8 cellular contexts compared by ENCODE assay signal in genomic region chr19:50460161-50460765, GRCh38. TPM values are rescaled to one million over a fixed set of nuclear protein-coding genes. Genes with fewer than 3 reads are reported as not detected.
DNase-seq lines count a peak whose midpoint lies in the region; ATAC-seq, FAIRE-seq and TF ChIP-seq lines count a peak whose summit lies in the region.

No MANE protein-coding gene starts in this region.

- peaks cover 7% of the 10 kb centered on the region for H3K4me1 Mint-ChIP-seq in Calu3 (ENCODE audit: low read depth, unreplicated experiment)

- intact Hi-C loops in Calu3 (cut with micrococcal nuclease; ENCODE audit: unreplicated experiment), result loop anchor here (2.0 kb wide), 1 partner anchor 91 kb away; no protein-coding TSS in a partner anchor
- intact Hi-C loops in gastrocnemius medialis (cut with DNase I; ENCODE audit: low total_unique reads), result loop anchor here (10.0 kb wide), 1 partner anchor 95 kb away; no protein-coding TSS in a partner anchor

- H2AK5ac ChIP-seq in H1 (ENCODE audit: low read depth, low read length), result no peak overlapping the region

- H3K56ac ChIP-seq in H1 (replicated peaks; ENCODE audit: insufficient read length, low read depth, low read length), result no peak overlapping the region

- no peaks in the 10 kb centered on the region for H3K36me3 ChIP-seq in H1 (ENCODE audit: control insufficient read depth in 2 of 4, insufficient read depth in 4 of 4, low read length in 3 of 4)
- H3K36me3 ChIP-seq in gastrocnemius medialis, result no peaks in the 10 kb centered on the region

- H3K79me2 ChIP-seq in H1 (ENCODE audit: control insufficient read depth in 1 of 2, insufficient read depth in 2 of 2, low read length in 2 of 2), result no peaks in the 10 kb centered on the region

- CTCF ChIA-PET in Calu3 (lab: Charles Lee) (interaction anchor here (1.3 to 1.5 kb wide), 2 partner anchors 91 to 103 kb away, joined by 7 to 9 read pairs; no protein-coding TSS in a partner anchor), H1 (lab: Charles Lee; ENCODE audit: partially characterized antibody) (interaction anchor here (0.5 to 3.8 kb wide), 28 partner anchors 8 to 188 kb away, joined by 3 to 21 read pairs (median 6); partner anchors contain the start of genes NR1H2 and SPIB)

- H2BK20ac ChIP-seq in H1 (ENCODE audit: low read length), result 0 out of 2 replicates have a peak overlapping the region, but pooled peaks have one; percentile 55

- H2BK5ac ChIP-seq in H1 (ENCODE audit: low read depth, low read length), result no peak overlapping the region

- H3K27ac ChIP-seq in H1 (ENCODE audit: low read depth, low read length) (no peak overlapping the region), gastrocnemius medialis (no peak overlapping the region)

- H4K20me1 ChIP-seq in H1 (replicated peaks in 1 of 2; ENCODE audit: control insufficient read depth in 1 of 2, insufficient read depth in 2 of 2, low read length in 2 of 2), result peaks cover 0 to 3% of the 10 kb centered on the region in 2 experiments

- H3K4me2 ChIP-seq in H1 (ENCODE audit: insufficient read depth in 1 of 2, low read depth in 2 of 2, low read length in 2 of 2), result no peak overlapping the region

- no peak overlapping the region for H3K4ac ChIP-seq in H1 (replicated peaks; ENCODE audit: insufficient read length, low read depth, low read length)

- no peak for TF ChIP-seq CTCF in Calu3 (IDR thresholded peaks at IDR 0.05; ENCODE audit: unreplicated experiment)
- peak; percentile 15 to 21 (median 18); a peak in 2 of 4 replicates for TF ChIP-seq CTCF in H1 (IDR thresholded peaks at IDR 0.05; ENCODE audit: control extremely low read depth in 1 of 3, insufficient read depth in 1 of 3, low read depth in 1 of 3, low read length in 3 of 3)
- no peak for TF ChIP-seq CTCF in gastrocnemius medialis (IDR thresholded peaks at IDR 0.05 in 4 of 5, conservative IDR thresholded peaks at IDR 0.05 in 1 of 5)

- no peak overlapping the region for H4K8ac ChIP-seq in H1 (ENCODE audit: extremely low read depth, insufficient read depth, low read length)

- BruUV-seq in Calu3 (replicated peaks; lab: Mats Ljungman, UMichigan), result no TSS peak

- 90% methylated on average over 13 of the region's 13 CpGs; no CpG with 5 or more reads in 1 of the 2 experiments for WGBS in H1 (ENCODE audit: extremely low coverage in 1 of 2, insufficient coverage in 1 of 2, insufficient read length in 1 of 2, insufficient replicate concordance in 2 of 2, low coverage in 1 of 2, low lambda C conversion rate in 2 of 2, missing lambda C conversion rate in 1 of 2), 2 experiments

- no peak overlapping the region for H2AFZ ChIP-seq in H1 (ENCODE audit: low read length)

- ATAC-seq in GM19463 (IDR thresholded peaks at IDR 0.05; ENCODE audit: unreplicated experiment) (peak; percentile 66), gastrocnemius medialis (no peak)

- H3K18ac ChIP-seq in H1 (ENCODE audit: extremely low read depth, low read length), result no peak overlapping the region

- H3K14ac ChIP-seq in H1 (ENCODE audit: insufficient read length), result no peak overlapping the region

- H3K23me2 ChIP-seq in H1 (ENCODE audit: low read depth, low read length), result peaks cover 7% of the 10 kb centered on the region; the same call in 1 of the 2 replicates

- in situ Hi-C loops in gastrocnemius medialis (cut with MboI; ENCODE audit: low sequenced_read_pairs in 4 of 4), result loop anchor here in 3 of 4 donors (5.0 to 25.0 kb wide), 2 partner anchors 93 to 98 kb away; partner anchors contain the start of gene NAPSA (in 3 of the 3)

- H3K27me3 ChIP-seq in H1 (replicated peaks in 1 of 4; ENCODE audit: control insufficient read depth in 3 of 4, extremely low read depth in 1 of 4, insufficient read depth in 3 of 4, low read length in 3 of 4) (no peaks in the 10 kb centered on the region), gastrocnemius medialis (peaks cover 7 to 9% (median 9%) of the 10 kb centered on the region in 3 donors)

- FAIRE-seq in H1 (lab: Jason Lieb, UNC), result no peak

- no peak overlapping the region for H3K4me3 ChIP-seq in H1 (ENCODE audit: extremely low read depth in 1 of 4, insufficient read depth in 2 of 4, low read depth in 3 of 4, low read length in 4 of 4)
- no peak overlapping the region for H3K4me3 ChIP-seq in gastrocnemius medialis

- no peak for TF ChIP-seq EP300 in Ishikawa (IDR thresholded peaks at IDR 0.05; ENCODE audit: borderline replicate concordance)
- no peak for TF ChIP-seq EP300 in H1 (IDR thresholded peaks at IDR 0.05; ENCODE audit: borderline replicate concordance in 1 of 2, low read depth in 2 of 2, low read length in 2 of 2)

- TF ChIP-seq POLR2A in H1 (IDR thresholded peaks at IDR 0.05; ENCODE audit: control extremely low read depth in 1 of 2, low read depth in 2 of 2, low read length in 2 of 2) (no peak), gastrocnemius medialis (IDR thresholded peaks at IDR 0.05) (no peak)

- no peak overlapping the region for H4K5ac ChIP-seq in H1 (ENCODE audit: insufficient read length, low read depth, low read length)

- no peak overlapping the region for H3K4me3 Mint-ChIP-seq in Calu3 (ENCODE audit: low read depth, unreplicated experiment)

- H2BK15ac ChIP-seq in H1 (ENCODE audit: low read length), result no peak overlapping the region

- no peak overlapping the region for H4K91ac ChIP-seq in H1 (replicated peaks; ENCODE audit: insufficient read length, low read length)

- no peak overlapping the region for H3K23ac ChIP-seq in H1 (ENCODE audit: insufficient read length)

- H3K79me1 ChIP-seq in H1 (ENCODE audit: low read depth, low read length), result no peaks in the 10 kb centered on the region

- TF ChIP-seq RAD21 in Ishikawa (IDR thresholded peaks at IDR 0.05; ENCODE audit: low read depth) (no peak), H1 (IDR thresholded peaks at IDR 0.05 in 1 of 2, conservative IDR thresholded peaks at IDR 0.05 in 1 of 2; ENCODE audit: low read depth in 2 of 2, low read length in 2 of 2) (no peak)

- peaks cover 3% of the 10 kb centered on the region for H3K36me3 Mint-ChIP-seq in Calu3 (ENCODE audit: insufficient read depth, unreplicated experiment)

- peaks cover 0 to 3% (median 0%) of the 10 kb centered on the region in 4 experiments; a peak in 2 of 7 replicates for H3K4me1 ChIP-seq in H1 (replicated peaks in 1 of 4; ENCODE audit: control insufficient read depth in 3 of 4, insufficient read depth in 4 of 4, low read length in 3 of 4)
- no peaks in the 10 kb centered on the region for H3K4me1 ChIP-seq in gastrocnemius medialis

- DNase-seq in Calu3, result peak; percentile 23
- no peak for DNase-seq in H1 (ENCODE audit: low read depth in 1 of 2, low spot score in 2 of 2)
- DNase-seq in nucleus accumbens (lab: John Stamatoyannopoulos, UW), result no peak
- DNase-seq in gastrocnemius medialis, result no peak
- no peak for DNase-seq in occipital lobe (lab: John Stamatoyannopoulos, UW)
- no peak for DNase-seq in activated CD8-positive, alpha-beta memory T cell treated with anti-CD3 and anti-CD28 coated beads, Interleukin-2, amount 50 U/mL, for 48 hours

- H2BK12ac ChIP-seq in H1 (ENCODE audit: low read depth, low read length), result no peak overlapping the region

- H3K27ac Mint-ChIP-seq in Calu3 (ENCODE audit: unreplicated experiment), result no peak overlapping the region

- no peak overlapping the region for H2BK120ac ChIP-seq in H1 (replicated peaks; ENCODE audit: low read depth, low read length)

- H3K9me3 ChIP-seq in H1 (ENCODE audit: insufficient read depth in 2 of 2, low read depth in 1 of 2, low read length in 1 of 2) (no peaks in the 10 kb centered on the region), gastrocnemius medialis (no peaks in the 10 kb centered on the region)

- POLR2A ChIA-PET in H1 (lab: Charles Lee; ENCODE audit: partially characterized antibody), result interaction anchor here (1.5 to 1.6 kb wide), 3 partner anchors 28 to 73 kb away, joined by 3 to 4 read pairs (median 3); partner anchors contain the start of gene MYBPC2

- peaks cover 58% of the 10 kb centered on the region for H3K27me3 Mint-ChIP-seq in Calu3 (ENCODE audit: unreplicated experiment)

- peaks cover 5% of the 10 kb centered on the region for H3K9me3 Mint-ChIP-seq in Calu3 (ENCODE audit: low read depth, unreplicated experiment)

- H3K9ac ChIP-seq in H1 (replicated peaks in 1 of 4; ENCODE audit: extremely low read depth in 1 of 4, low read depth in 3 of 4, low read length in 3 of 4), result no peak overlapping the region

RNA-seq across cellular contexts. Expression of gene EMC10, which starts 16.0 kb away (rescaled TPM):
- total RNA-seq in Calu3 (2022), result 200 and 214 TPM in 2 replicates
- total RNA-seq in H1 (2021; fragmentation: NEBNext Ultra II Directional; extraction: Animal tissue kit (Norgen Biotek cat#: 25700)), result 103 and 105 TPM in 2 replicates
- 77.6 and 107 TPM in 2 replicates for polyA plus RNA-seq in H1 (2011; rRNA removed)
- polyA plus RNA-seq in H1 (2011; cell fraction: cytosol; rRNA removed), result 75.9 TPM
- polyA plus RNA-seq in H1 (2011; cell fraction: nucleus; rRNA removed), result 70.6 TPM
- 56.1 to 88.6 TPM (median 80.3 TPM) in 4 replicates for polyA plus RNA-seq in H1 (2012, experiment 1 of 2)
- 93.7 TPM for polyA plus RNA-seq in H1 (2012, experiment 2 of 2)
- 103 TPM for polyA plus RNA-seq in H1 (2013, experiment 1 of 2)
- 124 TPM for polyA plus RNA-seq in H1 (2013, experiment 2 of 2)
- 12.5 and 15.9 TPM in 2 replicates for polyA minus RNA-seq in H1 (2011; rRNA and poly(A)+ RNA removed)
- 45.6 TPM for polyA minus RNA-seq in H1 (2011; cell fraction: cytosol; rRNA and poly(A)+ RNA removed)
- polyA minus RNA-seq in H1 (2011; cell fraction: nucleus; rRNA and poly(A)+ RNA removed), result 21.1 TPM
- total RNA-seq in gastrocnemius medialis, result 10 to 100 TPM; 29.2 to 67.4 (median 45.4) TPM
- 59.0 TPM for total RNA-seq in occipital lobe

RNA-seq across cellular contexts. Expression of gene GARIN5A, which starts 16.4 kb away (rescaled TPM):
- total RNA-seq in Calu3 (2022) (6.0 and 7.8 TPM in 2 replicates), gastrocnemius medialis (10 to 100 TPM in 1 of 4 donors, 1 to 10 TPM in 2, not detected in 1; 1.2 to 11.0 (median 1.9) TPM), occipital lobe (0.62 TPM)
- 8.1 and 9.1 TPM in 2 replicates for total RNA-seq in H1 (2021; fragmentation: NEBNext Ultra II Directional; extraction: Animal tissue kit (Norgen Biotek cat#: 25700))
- polyA plus RNA-seq in H1 (2011; rRNA removed), result 18.5 and 31.5 TPM in 2 replicates
- 17.2 TPM for polyA plus RNA-seq in H1 (2011; cell fraction: cytosol; rRNA removed)
- 18.7 TPM for polyA plus RNA-seq in H1 (2011; cell fraction: nucleus; rRNA removed)
- 6.0 to 10.7 TPM (median 8.0 TPM) in 4 replicates for polyA plus RNA-seq in H1 (2012, experiment 1 of 2)
- 10.8 TPM for polyA plus RNA-seq in H1 (2012, experiment 2 of 2)
- 10.7 TPM for polyA plus RNA-seq in H1 (2013, experiment 1 of 2)
- 10.1 TPM for polyA plus RNA-seq in H1 (2013, experiment 2 of 2)
- polyA minus RNA-seq in H1 (2011; rRNA and poly(A)+ RNA removed), result 1.7 and 2.5 TPM in 2 replicates
- polyA minus RNA-seq in H1 (2011; cell fraction: cytosol; rRNA and poly(A)+ RNA removed), result 5.8 TPM
- polyA minus RNA-seq in H1 (2011; cell fraction: nucleus; rRNA and poly(A)+ RNA removed), result 4.2 TPM

RNA-seq across cellular contexts. Expression of gene MYBPC2, which starts 27.6 kb away (rescaled TPM):
- total RNA-seq in Calu3 (2022) (not detected in 2 replicates), gastrocnemius medialis (100 to 1,000 TPM; 358 to 988 (median 442) TPM), occipital lobe (not detected)
- total RNA-seq in H1 (2021; fragmentation: NEBNext Ultra II Directional; extraction: Animal tissue kit (Norgen Biotek cat#: 25700)), result 3.1 and 4.1 TPM in 2 replicates
- 1.8 and 2.7 TPM in 2 replicates for polyA plus RNA-seq in H1 (2011; rRNA removed)
- polyA plus RNA-seq in H1 (2011; cell fraction: cytosol; rRNA removed), result 3.3 TPM
- 8.8 TPM for polyA plus RNA-seq in H1 (2011; cell fraction: nucleus; rRNA removed)
- polyA plus RNA-seq in H1 (2012, experiment 1 of 2), result 1.9 to 7.3 TPM (median 5.3 TPM) in 4 replicates
- 1.5 TPM for polyA plus RNA-seq in H1 (2012, experiment 2 of 2)
- 2.8 TPM for polyA plus RNA-seq in H1 (2013, experiment 1 of 2)
- 3.1 TPM for polyA plus RNA-seq in H1 (2013, experiment 2 of 2)
- polyA minus RNA-seq in H1 (2011; rRNA and poly(A)+ RNA removed), result 2.0 and 2.5 TPM in 2 replicates
- polyA minus RNA-seq in H1 (2011; cell fraction: cytosol; rRNA and poly(A)+ RNA removed), result 1.3 TPM
- polyA minus RNA-seq in H1 (2011; cell fraction: nucleus; rRNA and poly(A)+ RNA removed), result 2.8 TPM

RNA-seq across cellular contexts. Expression of gene SPIB, which starts 41.5 kb away (rescaled TPM):
- 1.2 and 1.3 TPM in 2 replicates for total RNA-seq in Calu3 (2022)
- total RNA-seq in H1 (2021; fragmentation: NEBNext Ultra II Directional; extraction: Animal tissue kit (Norgen Biotek cat#: 25700)), result 9.6 and 11.1 TPM in 2 replicates
- polyA plus RNA-seq in H1 (2011; rRNA removed), result 11.8 and 17.4 TPM in 2 replicates
- 6.7 TPM for polyA plus RNA-seq in H1 (2011; cell fraction: cytosol; rRNA removed)
- 11.2 TPM for polyA plus RNA-seq in H1 (2011; cell fraction: nucleus; rRNA removed)
- 6.5 to 13.3 TPM (median 10.4 TPM) in 4 replicates for polyA plus RNA-seq in H1 (2012, experiment 1 of 2)
- polyA plus RNA-seq in H1 (2012, experiment 2 of 2), result 7.3 TPM
- 13.0 TPM for polyA plus RNA-seq in H1 (2013, experiment 1 of 2)
- polyA plus RNA-seq in H1 (2013, experiment 2 of 2), result 14.7 TPM
- 3.5 and 5.2 TPM in 2 replicates for polyA minus RNA-seq in H1 (2011; rRNA and poly(A)+ RNA removed)
- 3.7 TPM for polyA minus RNA-seq in H1 (2011; cell fraction: cytosol; rRNA and poly(A)+ RNA removed)
- polyA minus RNA-seq in H1 (2011; cell fraction: nucleus; rRNA and poly(A)+ RNA removed), result 2.6 TPM
- total RNA-seq in gastrocnemius medialis, result under 1 TPM in 1 of 4 donors, not detected in 3; 0.15 TPM
- total RNA-seq in occipital lobe, result not detected

RNA-seq across cellular contexts. Expression of gene JOSD2, which starts 50.7 kb away (rescaled TPM):
- 33.5 and 38.6 TPM in 2 replicates for total RNA-seq in Calu3 (2022)
- total RNA-seq in H1 (2021; fragmentation: NEBNext Ultra II Directional; extraction: Animal tissue kit (Norgen Biotek cat#: 25700)), result 1.9 and 3.6 TPM in 2 replicates
- 5.6 and 6.6 TPM in 2 replicates for polyA plus RNA-seq in H1 (2011; rRNA removed)
- 5.1 TPM for polyA plus RNA-seq in H1 (2011; cell fraction: cytosol; rRNA removed)
- polyA plus RNA-seq in H1 (2011; cell fraction: nucleus; rRNA removed), result 3.1 TPM
- polyA plus RNA-seq in H1 (2012, experiment 1 of 2), result 3.2 to 5.8 TPM (median 4.1 TPM) in 4 replicates
- 6.1 TPM for polyA plus RNA-seq in H1 (2012, experiment 2 of 2)
- polyA plus RNA-seq in H1 (2013, experiment 1 of 2), result 1.4 TPM
- 2.0 TPM for polyA plus RNA-seq in H1 (2013, experiment 2 of 2)
- polyA minus RNA-seq in H1 (2011; rRNA and poly(A)+ RNA removed), result 0.22 and 0.24 TPM in 2 replicates
- polyA minus RNA-seq in H1 (2011; cell fraction: cytosol; rRNA and poly(A)+ RNA removed), result 3.0 TPM
- 3.1 TPM for polyA minus RNA-seq in H1 (2011; cell fraction: nucleus; rRNA and poly(A)+ RNA removed)
- 10 to 100 TPM; 22.1 to 36.9 (median 27.8) TPM for total RNA-seq in gastrocnemius medialis
- 3.9 TPM for total RNA-seq in occipital lobe

Comparison
In these comparisons a context has a peak if more than half of its experiments do, and no peak if none do; other contexts are left out.
1. CTCF ChIP-seq: peak in H1 (3 of 3); none in Calu3 (single experiment) and gastrocnemius medialis (0 of 5).
2. RNA of gene MYBPC2, which starts 27.6 kb away (total RNA-seq): 358 to 988 TPM in gastrocnemius medialis; 3.1 to 4.1 TPM in H1, not detected in Calu3 and not detected in occipital lobe (single experiment); every median in the first group is over 10 times any median in the second.